28 cellular contexts compared by ENCODE assay signal in the genomic region with DNA sequence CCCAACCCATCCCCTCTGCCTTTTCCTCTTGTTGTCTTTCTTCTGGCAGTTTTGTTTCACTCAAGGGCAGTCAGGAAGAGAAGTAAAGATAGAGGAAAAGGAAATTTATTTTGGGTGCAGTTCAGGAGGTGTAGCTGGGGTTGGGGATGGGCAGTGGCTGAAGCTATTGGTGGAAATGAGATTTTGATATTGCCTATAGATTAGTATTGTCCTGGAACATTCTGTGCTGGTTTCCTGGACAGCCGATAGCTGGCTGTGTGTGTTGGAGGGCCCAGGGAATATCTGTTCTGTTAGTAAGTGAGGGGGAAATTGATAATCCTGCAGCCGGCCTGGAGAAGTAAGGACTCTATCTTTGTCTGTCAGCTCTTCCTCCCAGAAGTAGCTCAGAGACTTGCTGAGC.
"Had no signal": no experiment of that assay in that cellular context is flagged by ENCODE, and none has a peak within 500 bp of the region (broad histone marks: within the 10 kb centered on the region; RNA-seq: fewer than 3 reads in every experiment).

No MANE protein-coding gene starts in this region.

- H3K9me3 ChIP-seq: SJCRH30 had no signal

- H3K9me3 Mint-ChIP-seq: activated CD4-positive, alpha-beta memory T cell treated with anti-CD3 and anti-CD28 coated beads, Interleukin-2, amount 10 ng/mL, durations not matched to agents 7 days and 5 days; activated naive CD4-positive, alpha-beta T cell treated with anti-CD3 and anti-CD28 coated beads, Interleukin-2, amount 10 ng/mL, durations not matched to agents 7 days and 5 days; activated naive CD8-positive, alpha-beta T cell treated with anti-CD3 and anti-CD28 coated beads, Interleukin-2, amount 50 U/mL, for 24 hours had no signal

- H3K27me3 ChIP-seq: SJCRH30 had no signal

- H3K27ac Mint-ChIP-seq: activated CD4-positive, alpha-beta memory T cell treated with anti-CD3 and anti-CD28 coated beads, Interleukin-2, amount 10 ng/mL, durations not matched to agents 7 days and 5 days; activated CD8-positive, alpha-beta memory T cell treated with anti-CD3 and anti-CD28 coated beads, Interleukin-2, amount 10 ng/mL, durations not matched to agents 7 days and 5 days; activated naive CD4-positive, alpha-beta T cell treated with anti-CD3 and anti-CD28 coated beads, Interleukin-2, amount 10 ng/mL, durations not matched to agents 7 days and 5 days; activated naive CD8-positive, alpha-beta T cell; activated naive CD8-positive, alpha-beta T cell treated with anti-CD3 and anti-CD28 coated beads, Interleukin-2, amount 50 U/mL, for 24 hours; brain had no signal

- DNase-seq: activated CD4-positive, alpha-beta memory T cell treated with anti-CD3 and anti-CD28 coated beads, Interleukin-2, amount 10 ng/mL, durations not matched to agents 7 days and 5 days; activated CD4-positive, alpha-beta T cell treated with anti-CD3 and anti-CD28 coated beads for 1 hour; activated CD4-positive, alpha-beta T cell treated with anti-CD3 and anti-CD28 coated beads for 48 hours; activated CD4-positive, CD25-positive, alpha-beta regulatory T cell; activated CD8-positive, alpha-beta memory T cell treated with anti-CD3 and anti-CD28 coated beads for 24 hours; activated CD8-positive, alpha-beta memory T cell treated with anti-CD3 and anti-CD28 coated beads, Interleukin-2, amount 10 ng/mL, durations not matched to agents 7 days and 5 days; activated CD8-positive, alpha-beta memory T cell treated with anti-CD3 and anti-CD28 coated beads, Interleukin-2, amount 50 U/mL, for 48 hours; activated effector memory CD4-positive, alpha-beta T cell treated with Interleukin-2 at 50 U/mL for 16 hours; activated naive CD4-positive, alpha-beta T cell treated with anti-CD3 and anti-CD28 coated beads, Interleukin-2, amount 10 ng/mL, durations not matched to agents 7 days and 5 days; activated naive CD8-positive, alpha-beta T cell treated with anti-CD3 and anti-CD28 coated beads, Interleukin-2, amount 50 U/mL, for 24 hours; activated T-cell treated with anti-CD3 and anti-CD28 coated beads, Interleukin-2, amount 50 U/mL, for 48 hours; anterior cingulate cortex; central memory CD4-positive, alpha-beta T cell; NCI-H187 treated with DMSO at 0.1 percent for 48 hours; NCI-H2227 treated with DMSO at 0.1 percent for 48 hours; NCI-H446 treated with DMSO at 0.1 percent for 48 hours; NCI-H524; NCI-H748 treated with DMSO at 0.1 percent for 48 hours; NK-92 treated with Interleukin-12 subunit alpha and Interleukin-12 subunit beta, amount 100 ng/mL, for 24 hours; OCI-M1; SHP77; T1000; WERI-Rb-1 had no signal

- H3K36me3 Mint-ChIP-seq: activated CD8-positive, alpha-beta memory T cell treated with anti-CD3 and anti-CD28 coated beads, Interleukin-2, amount 10 ng/mL, durations not matched to agents 7 days and 5 days; activated naive CD4-positive, alpha-beta T cell treated with anti-CD3 and anti-CD28 coated beads, Interleukin-2, amount 10 ng/mL, durations not matched to agents 7 days and 5 days; activated naive CD8-positive, alpha-beta T cell; brain had no signal

- H3K27me3 Mint-ChIP-seq: activated CD4-positive, alpha-beta memory T cell treated with anti-CD3 and anti-CD28 coated beads, Interleukin-2, amount 10 ng/mL, durations not matched to agents 7 days and 5 days; activated naive CD4-positive, alpha-beta T cell treated with anti-CD3 and anti-CD28 coated beads, Interleukin-2, amount 10 ng/mL, durations not matched to agents 7 days and 5 days; activated naive CD8-positive, alpha-beta T cell treated with anti-CD3 and anti-CD28 coated beads, Interleukin-2, amount 50 U/mL, for 24 hours; brain had no signal

- H3K27ac ChIP-seq: SJCRH30, SK-N-MC, WERI-Rb-1 had no signal

- H3K4me1 Mint-ChIP-seq: activated CD4-positive, alpha-beta memory T cell treated with anti-CD3 and anti-CD28 coated beads, Interleukin-2, amount 10 ng/mL, durations not matched to agents 7 days and 5 days; activated naive CD4-positive, alpha-beta T cell treated with anti-CD3 and anti-CD28 coated beads, Interleukin-2, amount 10 ng/mL, durations not matched to agents 7 days and 5 days; activated naive CD8-positive, alpha-beta T cell treated with anti-CD3 and anti-CD28 coated beads, Interleukin-2, amount 50 U/mL, for 24 hours had no signal

- H3K36me3 ChIP-seq: SJCRH30, WERI-Rb-1 had no signal

- H3K4me3 ChIP-seq: SJCRH30, SK-N-MC had no signal

- H3K4me3 Mint-ChIP-seq: activated CD4-positive, alpha-beta memory T cell treated with anti-CD3 and anti-CD28 coated beads, Interleukin-2, amount 10 ng/mL, durations not matched to agents 7 days and 5 days; activated CD8-positive, alpha-beta memory T cell treated with anti-CD3 and anti-CD28 coated beads, Interleukin-2, amount 10 ng/mL, durations not matched to agents 7 days and 5 days; activated naive CD4-positive, alpha-beta T cell treated with anti-CD3 and anti-CD28 coated beads, Interleukin-2, amount 10 ng/mL, durations not matched to agents 7 days and 5 days; activated naive CD8-positive, alpha-beta T cell; activated naive CD8-positive, alpha-beta T cell treated with anti-CD3 and anti-CD28 coated beads, Interleukin-2, amount 50 U/mL, for 24 hours; brain had no signal

- FAIRE-seq: bronchial epithelial cell had no signal
